Comparison of ENCODE assay signal across 13 cellular contexts in genomic region chr9:86239053-86239770, GRCh38. TPM values are rescaled to one million over a fixed set of nuclear protein-coding genes. Genes with fewer than 3 reads are reported as not detected.
DNase-seq lines count a peak whose midpoint lies in the region; ATAC-seq and TF ChIP-seq lines count a peak whose summit lies in the region.
"Had no signal": no experiment of that assay in that cellular context is flagged by ENCODE, and none has a peak within 500 bp of the region (broad histone marks: within the 10 kb centered on the region; RNA-seq: fewer than 3 reads in every experiment).

No MANE protein-coding gene starts in this region.

- TF ChIP-seq CTCF in brain (conservative IDR thresholded peaks at IDR 0.05) (peak; percentile 46 to 49), osteocyte (IDR thresholded peaks at IDR 0.05) (peak; percentile 44), left lung (IDR thresholded peaks at IDR 0.05) (no peak)

- H3K9me3 ChIP-seq in left lung, result no peaks in the 10 kb centered on the region
- H3K9me3 ChIP-seq: upper lobe of left lung had no signal

- no peaks in the 10 kb centered on the region for H3K27me3 ChIP-seq in left lung
- H3K27me3 ChIP-seq: upper lobe of left lung had no signal

- H3K36me3 Mint-ChIP-seq in brain (no peaks in the 10 kb centered on the region), osteocyte (ENCODE audit: unreplicated experiment) (no peaks in the 10 kb centered on the region)

- H3K36me3 ChIP-seq in left lung, result no peaks in the 10 kb centered on the region
- H3K36me3 ChIP-seq: upper lobe of left lung had no signal

- no peaks in the 10 kb centered on the region for H3K27me3 Mint-ChIP-seq in brain
- H3K27me3 Mint-ChIP-seq in osteocyte (ENCODE audit: unreplicated experiment), result peaks cover 14% of the 10 kb centered on the region

- ATAC-seq in HG03097 (IDR thresholded peaks at IDR 0.05; ENCODE audit: low FRiP score, unreplicated experiment), result no peak
- ATAC-seq in HG03108 (IDR thresholded peaks at IDR 0.05; ENCODE audit: unreplicated experiment), result no peak
- ATAC-seq in left lung, result no peak

- intact Hi-C loops in left lung (cut with DNase I), result no loop called here

- peak; percentile 11 for DNase-seq in NCI-H1105 treated with DMSO at 0.1 percent for 48 hours (lab: John Stamatoyannopoulos, UW)
- no peak for DNase-seq in NCI-H1105 (lab: John Stamatoyannopoulos, UW)
- peak; percentile 14 for DNase-seq in NAMALWA (ENCODE audit: low spot score)
- no peak for DNase-seq in osteocyte (ENCODE audit: extremely low spot score, unreplicated experiment)
- DNase-seq in left lung, result no peak
- DNase-seq: activated T-cell treated with anti-CD3 and anti-CD28 coated beads for 4 hours, NCI-H524 treated with DMSO at 0.1 percent for 48 hours, nucleus accumbens, upper lobe of left lung had no signal

- no peak overlapping the region for H3K27ac Mint-ChIP-seq in brain
- H3K27ac Mint-ChIP-seq in osteocyte (ENCODE audit: unreplicated experiment), result no peak overlapping the region

- H3K4me1 ChIP-seq in left lung, result no peaks in the 10 kb centered on the region
- H3K4me1 ChIP-seq: upper lobe of left lung had no signal

- no peak overlapping the region for H3K4me3 ChIP-seq in left lung
- H3K4me3 ChIP-seq: SK-N-MC, upper lobe of left lung had no signal

- H3K9me3 Mint-ChIP-seq in brain (no peaks in the 10 kb centered on the region), osteocyte (ENCODE audit: unreplicated experiment) (no peaks in the 10 kb centered on the region)

- no peak overlapping the region for H3K27ac ChIP-seq in left lung
- H3K27ac ChIP-seq: SK-N-MC, upper lobe of left lung had no signal

- no peak overlapping the region for H3K4me3 Mint-ChIP-seq in brain
- H3K4me3 Mint-ChIP-seq in osteocyte (ENCODE audit: unreplicated experiment), result no peak overlapping the region

- peaks cover 10% of the 10 kb centered on the region for H3K4me1 Mint-ChIP-seq in brain
- H3K4me1 Mint-ChIP-seq in osteocyte (ENCODE audit: unreplicated experiment), result peaks cover 6% of the 10 kb centered on the region

RNA-seq across cellular contexts. Expression of gene C9orf153, which starts 20.2 kb away (rescaled TPM):
- not detected for polyA plus RNA-seq in brain (ENCODE audit: insufficient read depth, low read depth, low replicate concordance)
- total RNA-seq in osteocyte (0.40 TPM in 1 of 2 replicates, not detected in the other), left lung (under 1 TPM in 1 of 2 donors, not detected in 1; 0.41 TPM)

RNA-seq across cellular contexts. Expression of gene ISCA1, which starts 43.1 kb away (rescaled TPM):
- 47.9 TPM for polyA plus RNA-seq in brain (ENCODE audit: insufficient read depth, low read depth, low replicate concordance)
- total RNA-seq in osteocyte, result 32.9 and 33.9 TPM in 2 replicates
- 10 to 100 TPM; 24.1 to 25.2 TPM for total RNA-seq in left lung

Comparison
In these comparisons a context has a peak if more than half of its experiments do, and no peak if none do; other contexts are left out.
1. DNase-seq: peak in NCI-H1105 treated with DMSO at 0.1 percent for 48 hours (single experiment) and NAMALWA (single experiment); none in NCI-H1105 (single experiment), osteocyte (single experiment) and left lung (0 of 2).
2. CTCF ChIP-seq: peak in brain (2 of 2) and osteocyte (single experiment); none in left lung (0 of 2).